In the genomic region with DNA sequence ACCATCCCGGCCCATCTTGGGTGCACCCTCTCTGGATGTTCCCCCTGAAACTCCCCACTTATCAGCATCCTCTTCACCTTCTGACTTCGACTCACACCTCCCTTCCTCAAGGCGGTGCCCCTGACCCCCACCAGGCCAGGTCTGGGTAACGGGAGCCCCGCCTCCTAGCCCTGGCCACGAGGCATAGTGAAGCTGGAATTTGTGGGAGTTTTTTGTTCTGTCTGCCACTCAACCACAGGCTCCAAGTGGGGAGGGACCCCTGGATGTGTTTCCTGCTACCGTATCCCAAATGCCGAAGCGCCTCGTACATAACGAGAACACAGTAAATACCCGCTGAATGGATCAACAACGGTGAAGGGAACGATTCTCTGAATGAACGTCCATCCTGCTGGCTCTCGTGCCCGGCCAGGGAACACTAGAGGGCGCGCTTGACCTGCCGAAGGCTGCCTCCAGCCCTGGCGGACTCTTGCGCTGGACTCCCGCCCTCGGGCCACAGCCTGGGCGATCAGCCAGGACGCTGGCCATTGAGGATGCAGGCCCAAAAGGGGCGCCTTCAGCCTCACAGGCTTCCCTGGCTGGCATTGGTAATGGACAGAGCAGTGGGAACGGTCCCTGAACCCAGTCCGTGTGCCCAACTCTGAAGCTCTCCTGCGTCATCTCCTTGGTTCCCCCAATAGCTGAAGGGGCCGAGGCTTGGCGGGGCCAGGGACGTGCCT, we compare ENCODE assay signal across 8 cellular contexts. TPM values are rescaled to one million over a fixed set of nuclear protein-coding genes. Genes with fewer than 3 reads are reported as not detected.
DNase-seq lines count a peak whose midpoint lies in the region; ATAC-seq and TF ChIP-seq lines count a peak whose summit lies in the region.

No MANE protein-coding gene starts in this region.

- no peaks in the 10 kb centered on the region for H3K36me3 Mint-ChIP-seq in activated CD4-positive, alpha-beta T cell treated with anti-CD3 and anti-CD28 coated beads for 36 hours (ENCODE audit: low read depth)

- no peaks in the 10 kb centered on the region for H3K4me1 ChIP-seq in colonic mucosa

- DNase-seq in BJ (ENCODE audit: low read depth): peak; percentile 4
- peak; percentile 32 for DNase-seq in NCI-H1694 treated with DMSO at 0.1 percent for 48 hours (lab: John Stamatoyannopoulos, UW)
- peak; percentile 82 for DNase-seq in activated CD4-positive, alpha-beta T cell treated with anti-CD3 and anti-CD28 coated beads for 36 hours
- peak; percentile 82 for DNase-seq in colonic mucosa
- DNase-seq in left lobe of liver (ENCODE audit: low spot score): peak; percentile 92
- DNase-seq in stimulated activated CD4-positive, alpha-beta T cell treated with anti-CD3 and anti-CD28 coated beads, Interleukin-4, amount 100 ng/mL, for 1 hour: peak; percentile 64

- H3K9ac ChIP-seq in colonic mucosa (ENCODE audit: low read depth in 2 of 2, low read length in 2 of 2): no peak overlapping the region

- H3K27me3 ChIP-seq in BJ (ENCODE audit: control insufficient read depth, insufficient read depth, low read length): no peaks in the 10 kb centered on the region; the same call in 1 of the 2 replicates
- H3K27me3 ChIP-seq in colonic mucosa: no peaks in the 10 kb centered on the region

- H3K9me3 Mint-ChIP-seq in activated CD4-positive, alpha-beta T cell treated with anti-CD3 and anti-CD28 coated beads for 36 hours (ENCODE audit: low read depth): peaks cover 10% of the 10 kb centered on the region

- intact Hi-C loops in activated CD4-positive, alpha-beta T cell treated with anti-CD3 and anti-CD28 coated beads for 36 hours (cut with DNase I, micrococcal nuclease): loop anchor here (1.0 to 5.0 kb wide), 6 partner anchors 271 to 1212 kb away; partner anchors contain the start of gene COL23A1 (in 1 of the 2)
- intact Hi-C loops in colonic mucosa (cut with DNase I): loop anchor here (2.0 to 5.0 kb wide), 3 partner anchors 271 to 562 kb away; partner anchors contain the start of gene COL23A1

- peak; percentile 55 for ATAC-seq in GM21423 (IDR thresholded peaks at IDR 0.05; ENCODE audit: unreplicated experiment)
- ATAC-seq in activated CD4-positive, alpha-beta T cell treated with anti-CD3 and anti-CD28 coated beads for 36 hours: peak; percentile 53
- ATAC-seq in left lobe of liver: peak; percentile 99
- ATAC-seq in GM21360 (IDR thresholded peaks at IDR 0.05; ENCODE audit: unreplicated experiment): no peak

- peaks cover 3% of the 10 kb centered on the region for H3K4me1 Mint-ChIP-seq in activated CD4-positive, alpha-beta T cell treated with anti-CD3 and anti-CD28 coated beads for 36 hours

- CTCF ChIA-PET in BJ (lab: Yijun Ruan, JAX): interaction anchor here (0.6 to 2.9 kb wide), 10 partner anchors 16 to 1214 kb away, joined by 3 to 14 read pairs (median 4); no protein-coding TSS in a partner anchor
- CTCF ChIA-PET in activated CD4-positive, alpha-beta T cell treated with anti-CD3 and anti-CD28 coated beads for 36 hours (lab: Charles Lee): interaction anchor here (0.6 to 1.5 kb wide), 12 partner anchors 11 to 1214 kb away, joined by 3 to 6 read pairs (median 3); partner anchors contain the start of gene COL23A1

- TF ChIP-seq CTCF in BJ (IDR thresholded peaks at IDR 0.05; ENCODE audit: insufficient read depth, low read depth, low read length) (peak; percentile 91), colonic mucosa (IDR thresholded peaks at IDR 0.05) (peak; percentile 87)

- H3K4me3 ChIP-seq in BJ (ENCODE audit: low read depth, low read length) (no peak overlapping the region), colonic mucosa (no peak overlapping the region)

- peaks cover 8% of the 10 kb centered on the region for H3K27me3 Mint-ChIP-seq in activated CD4-positive, alpha-beta T cell treated with anti-CD3 and anti-CD28 coated beads for 36 hours

- H3K9me3 ChIP-seq in colonic mucosa: no peaks in the 10 kb centered on the region

- H3K36me3 ChIP-seq in BJ (ENCODE audit: control insufficient read depth, insufficient read depth, low read length) (no peaks in the 10 kb centered on the region), colonic mucosa (no peaks in the 10 kb centered on the region)

- no peak overlapping the region for H3K27ac Mint-ChIP-seq in activated CD4-positive, alpha-beta T cell treated with anti-CD3 and anti-CD28 coated beads for 36 hours

- H3K4me3 Mint-ChIP-seq in activated CD4-positive, alpha-beta T cell treated with anti-CD3 and anti-CD28 coated beads for 36 hours: no peak overlapping the region

- no peak overlapping the region for H3K27ac ChIP-seq in colonic mucosa

- POLR2A ChIA-PET in BJ (lab: Charles Lee): no interaction called here
- POLR2A ChIA-PET in activated CD4-positive, alpha-beta T cell treated with anti-CD3 and anti-CD28 coated beads for 36 hours (lab: Charles Lee): no interaction called here

RNA-seq across cellular contexts. Expression of gene PHYKPL, which starts 47.3 kb away (rescaled TPM):
- polyA plus RNA-seq in BJ (2011; rRNA removed): 34.3 and 48.5 TPM in 2 replicates
- polyA minus RNA-seq in BJ (2011; rRNA and poly(A)+ RNA removed): 42.6 and 56.9 TPM in 2 replicates
- 10 to 100 TPM; 67.2 to 68.4 TPM for total RNA-seq in activated CD4-positive, alpha-beta T cell treated with anti-CD3 and anti-CD28 coated beads for 36 hours
- total RNA-seq in colonic mucosa (100 to 1,000 TPM; 101 to 159 TPM), left lobe of liver (74.1 TPM)

Comparison
In these comparisons a context has a peak if more than half of its experiments do, and no peak if none do; other contexts are left out.
1. DNase-seq: peak in every context shown above with its lines; median percentile 92 in left lobe of liver; 82 in activated CD4-positive, alpha-beta T cell treated with anti-CD3 and anti-CD28 coated beads for 36 hours; 82 in colonic mucosa; 64 in stimulated activated CD4-positive, alpha-beta T cell treated with anti-CD3 and anti-CD28 coated beads, Interleukin-4, amount 100 ng/mL, for 1 hour; 32 in NCI-H1694 treated with DMSO at 0.1 percent for 48 hours; 4 in BJ.